In the genomic region with DNA sequence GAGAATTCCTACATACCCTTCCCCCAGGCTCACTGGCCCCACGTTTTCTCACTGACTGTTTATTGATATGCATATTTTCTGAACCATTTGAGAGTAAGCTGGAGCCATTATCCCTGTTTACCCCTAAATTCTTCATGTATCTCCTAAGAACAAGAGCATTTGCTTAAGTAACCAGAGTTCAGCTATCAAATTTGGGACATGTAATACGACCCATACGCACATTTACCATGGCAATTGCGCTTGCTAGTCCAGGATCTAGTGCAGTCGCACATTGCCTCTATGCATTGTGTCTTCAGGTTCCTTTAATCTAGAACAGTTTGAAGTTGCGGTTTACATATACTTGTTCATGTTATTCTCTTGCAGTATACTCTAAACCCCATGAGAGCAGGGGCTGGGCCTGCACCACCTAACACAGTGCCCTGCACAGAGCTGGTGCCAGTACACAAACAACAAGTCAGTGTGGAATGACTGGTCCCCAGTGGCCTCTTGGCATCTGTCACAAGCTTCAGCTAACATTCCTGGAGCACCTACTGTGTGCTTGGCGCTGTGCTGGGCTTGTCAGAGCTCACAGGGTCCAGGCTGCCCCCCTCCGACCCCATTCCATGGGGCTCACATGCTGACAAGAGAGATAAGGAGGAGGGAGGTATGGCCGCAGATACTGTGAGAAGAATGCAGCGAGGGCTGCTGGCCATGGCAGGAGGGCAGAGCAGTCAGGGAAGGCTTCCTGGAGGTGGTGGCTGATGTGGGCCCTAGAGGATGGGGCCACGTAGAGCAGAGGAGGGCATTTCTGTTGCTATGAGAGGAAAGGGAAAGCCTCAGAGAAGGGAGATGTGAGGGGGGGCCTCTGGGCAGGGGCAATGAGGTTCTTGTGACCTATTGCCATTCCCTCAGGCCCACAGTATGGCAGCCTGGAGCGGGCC, we compare ENCODE assay signal across 11 cellular contexts. TPM values are rescaled to one million over a fixed set of nuclear protein-coding genes. Genes with fewer than 3 reads are reported as not detected.
DNase-seq lines count a peak whose midpoint lies in the region; ATAC-seq and TF ChIP-seq lines count a peak whose summit lies in the region.
"Had no signal": no experiment of that assay in that cellular context is flagged by ENCODE, and none has a peak within 500 bp of the region (broad histone marks: within the 10 kb centered on the region; RNA-seq: fewer than 3 reads in every experiment).

No MANE protein-coding gene starts in this region.

- POLR2A ChIA-PET in CD8-positive, alpha-beta memory T cell (lab: Charles Lee), result no interaction called here

- peaks cover 0 to 1% (median 0%) of the 10 kb centered on the region in 3 donors for H3K36me3 Mint-ChIP-seq in CD8-positive, alpha-beta memory T cell
- no peaks in the 10 kb centered on the region for H3K36me3 Mint-ChIP-seq in activated T-helper 1 cell treated with anti-CD3 and anti-CD28 coated beads, Interleukin-12 subunit alpha, Interleukin-12 subunit beta, Interleukin-2, Interleukin-4 antibody, amounts not matched to agents 30 ng/mL and 10 ng/mL and 1 ng/mL, durations not matched to agents 14 hours and 24 hours and 36 hours (ENCODE audit: low read depth)
- no peaks in the 10 kb centered on the region for H3K36me3 Mint-ChIP-seq in natural killer cell
- H3K36me3 Mint-ChIP-seq: activated CD4-positive, alpha-beta memory T cell treated with anti-CD3 and anti-CD28 coated beads for 36 hours had no signal

- TF ChIP-seq CTCF in natural killer cell (IDR thresholded peaks at IDR 0.05), result no peak

- no peaks in the 10 kb centered on the region for H3K9me3 ChIP-seq in CD8-positive, alpha-beta memory T cell (ENCODE audit: low read length)
- H3K9me3 ChIP-seq in HUES48 (ENCODE audit: control insufficient read depth, insufficient read depth, low read length), result no peaks in the 10 kb centered on the region
- H3K9me3 ChIP-seq: left lung had no signal

- H3K9me3 Mint-ChIP-seq in CD8-positive, alpha-beta memory T cell, result no peaks in the 10 kb centered on the region
- H3K9me3 Mint-ChIP-seq in activated T-helper 1 cell treated with anti-CD3 and anti-CD28 coated beads, Interleukin-12 subunit alpha, Interleukin-12 subunit beta, Interleukin-2, Interleukin-4 antibody, amounts not matched to agents 30 ng/mL and 10 ng/mL and 1 ng/mL, durations not matched to agents 14 hours and 24 hours and 36 hours, result no peaks in the 10 kb centered on the region
- no peaks in the 10 kb centered on the region for H3K9me3 Mint-ChIP-seq in natural killer cell
- H3K9me3 Mint-ChIP-seq: activated CD4-positive, alpha-beta memory T cell treated with anti-CD3 and anti-CD28 coated beads for 36 hours had no signal

- no peak overlapping the region for H3K4me3 ChIP-seq in CD8-positive, alpha-beta memory T cell (ENCODE audit: low read length)
- H3K4me3 ChIP-seq in HUES48 (ENCODE audit: low read depth, low read length), result peak overlapping the region; percentile 52

- no peaks in the 10 kb centered on the region for H3K27me3 ChIP-seq in CD8-positive, alpha-beta memory T cell (ENCODE audit: insufficient read depth, low read length, poor library complexity, severe bottlenecking)
- H3K27me3 ChIP-seq in HUES48 (ENCODE audit: control insufficient read depth, insufficient read depth, low read length), result 0 out of 2 replicates have a peak, but pooled peaks cover 3% of the 10 kb centered on the region
- H3K27me3 ChIP-seq: left lung had no signal

- H3K4me1 Mint-ChIP-seq in CD8-positive, alpha-beta memory T cell, result peaks cover 13 to 19% (median 17%) of the 10 kb centered on the region in 3 donors
- H3K4me1 Mint-ChIP-seq in activated T-helper 1 cell treated with anti-CD3 and anti-CD28 coated beads, Interleukin-12 subunit alpha, Interleukin-12 subunit beta, Interleukin-2, Interleukin-4 antibody, amounts not matched to agents 30 ng/mL and 10 ng/mL and 1 ng/mL, durations not matched to agents 14 hours and 24 hours and 36 hours (ENCODE audit: low read depth), result no peaks in the 10 kb centered on the region
- H3K4me1 Mint-ChIP-seq in natural killer cell, result peaks cover 16 to 17% of the 10 kb centered on the region in 2 donors

- CTCF ChIA-PET in CD8-positive, alpha-beta memory T cell (lab: Charles Lee), result interaction anchor here (0.8 to 3.1 kb wide), 8 partner anchors 9 to 278 kb away, joined by 3 to 12 read pairs (median 4); no protein-coding TSS in a partner anchor

- ATAC-seq in natural killer cell, result no peak
- ATAC-seq in GM21515 (IDR thresholded peaks at IDR 0.05; ENCODE audit: unreplicated experiment), result no peak

- peak overlapping the region in 5 of 7 donors; percentile 24 to 63 (median 56) for H3K4me3 Mint-ChIP-seq in CD8-positive, alpha-beta memory T cell
- H3K4me3 Mint-ChIP-seq in activated T-helper 1 cell treated with anti-CD3 and anti-CD28 coated beads, Interleukin-12 subunit alpha, Interleukin-12 subunit beta, Interleukin-2, Interleukin-4 antibody, amounts not matched to agents 30 ng/mL and 10 ng/mL and 1 ng/mL, durations not matched to agents 14 hours and 24 hours and 36 hours, result no peak overlapping the region
- H3K4me3 Mint-ChIP-seq in natural killer cell, result peak overlapping the region; percentile 73
- H3K4me3 Mint-ChIP-seq: activated CD4-positive, alpha-beta memory T cell treated with anti-CD3 and anti-CD28 coated beads for 36 hours had no signal

- peaks cover 14% of the 10 kb centered on the region for H3K4me1 ChIP-seq in CD8-positive, alpha-beta memory T cell (ENCODE audit: insufficient read depth, low read length)
- peaks cover 17% of the 10 kb centered on the region for H3K4me1 ChIP-seq in HUES48 (ENCODE audit: control insufficient read depth, insufficient read depth, low read length)

- DNase-seq in CD8-positive, alpha-beta memory T cell, result peak in 1 of 5 donors; percentile 4
- DNase-seq in activated T-helper 1 cell treated with anti-CD3 and anti-CD28 coated beads, Interleukin-12 subunit alpha, Interleukin-12 subunit beta, Interleukin-2, Interleukin-4 antibody, amounts not matched to agents 30 ng/mL and 10 ng/mL and 1 ng/mL, durations not matched to agents 14 hours and 24 hours and 36 hours (ENCODE audit: low spot score), result no peak
- no peak for DNase-seq in natural killer cell
- DNase-seq in AG20443 (ENCODE audit: low spot score), result no peak
- no peak for DNase-seq in HuH-7 (ENCODE audit: low spot score)
- DNase-seq in DMS114 treated with DMSO at 0.1 percent for 48 hours (lab: John Stamatoyannopoulos, UW; ENCODE audit: unreplicated experiment), result no peak

- intact Hi-C loops in activated T-helper 1 cell treated with anti-CD3 and anti-CD28 coated beads, Interleukin-12 subunit alpha, Interleukin-12 subunit beta, Interleukin-2, Interleukin-4 antibody, amounts not matched to agents 30 ng/mL and 10 ng/mL and 1 ng/mL, durations not matched to agents 14 hours and 24 hours and 36 hours (cut with micrococcal nuclease), result loop anchor here (1.0 to 5.0 kb wide), 9 partner anchors 68 to 741 kb away; partner anchors contain the start of genes ILRUN, LEMD2, SMIM29 and SNRPC
- intact Hi-C loops in natural killer cell (cut with micrococcal nuclease), result loop anchor here (2.0 to 5.0 kb wide), 2 partner anchors 81 to 286 kb away; no protein-coding TSS in a partner anchor

- no peak overlapping the region for H3K9ac ChIP-seq in HUES48 (ENCODE audit: low read depth, low read length)

- no peaks in the 10 kb centered on the region for H3K36me3 ChIP-seq in CD8-positive, alpha-beta memory T cell (ENCODE audit: insufficient read depth, low read length)
- H3K36me3 ChIP-seq in HUES48 (ENCODE audit: control insufficient read depth, insufficient read depth, low read length), result no peaks in the 10 kb centered on the region
- H3K36me3 ChIP-seq: left lung had no signal

- H3K27me3 Mint-ChIP-seq in CD8-positive, alpha-beta memory T cell, result peaks cover 0 to under 1% of the 10 kb centered on the region in 2 donors
- H3K27me3 Mint-ChIP-seq in activated T-helper 1 cell treated with anti-CD3 and anti-CD28 coated beads, Interleukin-12 subunit alpha, Interleukin-12 subunit beta, Interleukin-2, Interleukin-4 antibody, amounts not matched to agents 30 ng/mL and 10 ng/mL and 1 ng/mL, durations not matched to agents 14 hours and 24 hours and 36 hours (ENCODE audit: insufficient read depth), result peaks cover 6% of the 10 kb centered on the region
- no peaks in the 10 kb centered on the region for H3K27me3 Mint-ChIP-seq in natural killer cell (ENCODE audit: low read depth in 2 of 2)
- H3K27me3 Mint-ChIP-seq: activated CD4-positive, alpha-beta memory T cell treated with anti-CD3 and anti-CD28 coated beads for 36 hours had no signal

- H3K27ac ChIP-seq in CD8-positive, alpha-beta memory T cell (ENCODE audit: low read depth, low read length), result no peak overlapping the region
- H3K27ac ChIP-seq in HUES48 (ENCODE audit: low read depth, low read length), result no peak overlapping the region
- H3K27ac ChIP-seq: left lung had no signal

- peak overlapping the region in 6 of 8 donors; percentile 10 to 89 (median 55) for H3K27ac Mint-ChIP-seq in CD8-positive, alpha-beta memory T cell
- peak overlapping the region; percentile 18 for H3K27ac Mint-ChIP-seq in activated T-helper 1 cell treated with anti-CD3 and anti-CD28 coated beads, Interleukin-12 subunit alpha, Interleukin-12 subunit beta, Interleukin-2, Interleukin-4 antibody, amounts not matched to agents 30 ng/mL and 10 ng/mL and 1 ng/mL, durations not matched to agents 14 hours and 24 hours and 36 hours
- peak overlapping the region in 1 of 2 donors; percentile 30 for H3K27ac Mint-ChIP-seq in natural killer cell
- H3K27ac Mint-ChIP-seq: activated CD4-positive, alpha-beta memory T cell treated with anti-CD3 and anti-CD28 coated beads for 36 hours had no signal

RNA-seq across cellular contexts. Expression of gene SPDEF, which starts 28.1 kb away (rescaled TPM):
- not detected for total RNA-seq in CD8-positive, alpha-beta memory T cell
- not detected for polyA plus RNA-seq in CD8-positive, alpha-beta memory T cell
- total RNA-seq in activated T-helper 1 cell treated with anti-CD3 and anti-CD28 coated beads, Interleukin-12 subunit alpha, Interleukin-12 subunit beta, Interleukin-2, Interleukin-4 antibody, amounts not matched to agents 30 ng/mL and 10 ng/mL and 1 ng/mL, durations not matched to agents 14 hours and 24 hours and 36 hours, result not detected in 2 replicates
- total RNA-seq in natural killer cell, result under 1 TPM; 0.25 to 0.68 (median 0.45) TPM
- total RNA-seq: dermis microvascular lymphatic vessel endothelial cell had no signal
